1 cellular context compared by ENCODE assay signal in the genomic region with DNA sequence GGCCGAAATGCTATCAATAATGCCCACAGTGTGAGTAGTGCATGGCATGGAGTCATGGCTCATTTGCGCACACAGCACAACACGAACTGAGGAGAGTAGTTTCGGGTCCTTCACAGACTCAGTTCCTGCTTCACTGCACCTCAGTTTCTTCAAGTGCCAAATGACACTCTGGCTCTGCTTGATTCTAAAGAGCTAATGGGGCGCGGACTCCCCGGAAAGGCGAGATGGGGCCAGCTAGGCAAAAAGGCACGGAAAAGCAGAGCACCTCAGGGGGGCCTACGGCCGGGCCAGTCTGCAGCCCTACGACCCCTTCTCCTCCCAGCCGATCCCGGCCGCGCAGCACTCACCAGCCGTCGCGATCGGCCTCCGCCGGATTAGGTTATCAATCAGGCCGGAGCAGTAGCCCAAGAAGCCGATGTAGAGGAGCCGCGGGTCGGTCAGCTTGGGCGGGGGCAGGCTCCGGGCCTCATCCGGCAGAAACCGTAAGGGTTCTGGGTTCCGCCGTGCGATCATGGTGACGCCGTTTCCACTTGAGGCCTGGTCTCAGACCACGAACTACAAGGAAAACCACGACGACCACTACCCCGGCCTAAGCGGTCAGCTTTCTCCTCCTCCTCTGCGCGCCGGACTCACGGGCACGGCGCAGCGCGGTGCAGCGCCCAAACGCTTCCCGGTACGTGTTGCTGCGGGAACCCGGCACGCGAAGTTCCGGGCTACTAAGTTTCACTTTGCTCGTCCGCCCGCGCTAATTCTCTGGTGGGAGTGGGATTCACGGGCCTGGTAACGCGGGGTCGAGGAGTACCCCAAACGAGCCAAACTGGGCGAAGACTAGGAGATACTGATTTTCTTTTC.
TF ChIP-seq lines count a peak whose summit lies in the region.

A gene (minus strand): TSS at position 631 of the 852 bp plus-strand sequence. CDS start 118 bp downstream, at position 513.

TF ChIP-seq in K562, 482 proteins besides CTCF, POLR2A, EP300 and RAD21 (continued from another document and continues in another):
- TF ChIP-seq, protein P1, sequence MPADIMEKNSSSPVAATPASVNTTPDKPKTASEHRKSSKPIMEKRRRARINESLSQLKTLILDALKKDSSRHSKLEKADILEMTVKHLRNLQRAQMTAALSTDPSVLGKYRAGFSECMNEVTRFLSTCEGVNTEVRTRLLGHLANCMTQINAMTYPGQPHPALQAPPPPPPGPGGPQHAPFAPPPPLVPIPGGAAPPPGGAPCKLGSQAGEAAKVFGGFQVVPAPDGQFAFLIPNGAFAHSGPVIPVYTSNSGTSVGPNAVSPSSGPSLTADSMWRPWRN (IDR thresholded peaks at IDR 0.05; ENCODE audit: low read depth) = no peak
- TF ChIP-seq, protein P2, sequence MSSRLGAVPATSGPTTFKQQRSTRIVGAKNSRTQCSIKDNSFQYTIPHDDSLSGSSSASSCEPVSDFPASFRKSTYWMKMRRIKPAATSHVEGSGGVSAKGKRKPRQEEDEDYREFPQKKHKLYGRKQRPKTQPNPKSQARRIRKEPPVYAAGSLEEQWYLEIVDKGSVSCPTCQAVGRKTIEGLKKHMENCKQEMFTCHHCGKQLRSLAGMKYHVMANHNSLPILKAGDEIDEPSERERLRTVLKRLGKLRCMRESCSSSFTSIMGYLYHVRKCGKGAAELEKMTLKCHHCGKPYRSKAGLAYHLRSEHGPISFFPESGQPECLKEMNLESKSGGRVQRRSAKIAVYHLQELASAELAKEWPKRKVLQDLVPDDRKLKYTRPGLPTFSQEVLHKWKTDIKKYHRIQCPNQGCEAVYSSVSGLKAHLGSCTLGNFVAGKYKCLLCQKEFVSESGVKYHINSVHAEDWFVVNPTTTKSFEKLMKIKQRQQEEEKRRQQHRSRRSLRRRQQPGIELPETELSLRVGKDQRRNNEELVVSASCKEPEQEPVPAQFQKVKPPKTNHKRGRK (tag; IDR thresholded peaks at IDR 0.05) = no peak
- TF ChIP-seq, protein P3, sequence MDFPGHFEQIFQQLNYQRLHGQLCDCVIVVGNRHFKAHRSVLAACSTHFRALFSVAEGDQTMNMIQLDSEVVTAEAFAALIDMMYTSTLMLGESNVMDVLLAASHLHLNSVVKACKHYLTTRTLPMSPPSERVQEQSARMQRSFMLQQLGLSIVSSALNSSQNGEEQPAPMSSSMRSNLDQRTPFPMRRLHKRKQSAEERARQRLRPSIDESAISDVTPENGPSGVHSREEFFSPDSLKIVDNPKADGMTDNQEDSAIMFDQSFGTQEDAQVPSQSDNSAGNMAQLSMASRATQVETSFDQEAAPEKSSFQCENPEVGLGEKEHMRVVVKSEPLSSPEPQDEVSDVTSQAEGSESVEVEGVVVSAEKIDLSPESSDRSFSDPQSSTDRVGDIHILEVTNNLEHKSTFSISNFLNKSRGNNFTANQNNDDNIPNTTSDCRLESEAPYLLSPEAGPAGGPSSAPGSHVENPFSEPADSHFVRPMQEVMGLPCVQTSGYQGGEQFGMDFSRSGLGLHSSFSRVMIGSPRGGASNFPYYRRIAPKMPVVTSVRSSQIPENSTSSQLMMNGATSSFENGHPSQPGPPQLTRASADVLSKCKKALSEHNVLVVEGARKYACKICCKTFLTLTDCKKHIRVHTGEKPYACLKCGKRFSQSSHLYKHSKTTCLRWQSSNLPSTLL (IDR thresholded peaks at IDR 0.05) = no peak
- TF ChIP-seq, protein P4, sequence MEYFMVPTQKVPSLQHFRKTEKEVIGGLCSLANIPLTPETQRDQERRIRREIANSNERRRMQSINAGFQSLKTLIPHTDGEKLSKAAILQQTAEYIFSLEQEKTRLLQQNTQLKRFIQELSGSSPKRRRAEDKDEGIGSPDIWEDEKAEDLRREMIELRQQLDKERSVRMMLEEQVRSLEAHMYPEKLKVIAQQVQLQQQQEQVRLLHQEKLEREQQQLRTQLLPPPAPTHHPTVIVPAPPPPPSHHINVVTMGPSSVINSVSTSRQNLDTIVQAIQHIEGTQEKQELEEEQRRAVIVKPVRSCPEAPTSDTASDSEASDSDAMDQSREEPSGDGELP (CRISPR knock-in tag; IDR thresholded peaks at IDR 0.05; ENCODE audit: borderline replicate concordance) = peak; percentile 79
- TF ChIP-seq HNRNPH1 (optimal IDR thresholded peaks at IDR 0.05; ENCODE audit: low read depth, low read length) = no peak
- TF ChIP-seq, protein P5, sequence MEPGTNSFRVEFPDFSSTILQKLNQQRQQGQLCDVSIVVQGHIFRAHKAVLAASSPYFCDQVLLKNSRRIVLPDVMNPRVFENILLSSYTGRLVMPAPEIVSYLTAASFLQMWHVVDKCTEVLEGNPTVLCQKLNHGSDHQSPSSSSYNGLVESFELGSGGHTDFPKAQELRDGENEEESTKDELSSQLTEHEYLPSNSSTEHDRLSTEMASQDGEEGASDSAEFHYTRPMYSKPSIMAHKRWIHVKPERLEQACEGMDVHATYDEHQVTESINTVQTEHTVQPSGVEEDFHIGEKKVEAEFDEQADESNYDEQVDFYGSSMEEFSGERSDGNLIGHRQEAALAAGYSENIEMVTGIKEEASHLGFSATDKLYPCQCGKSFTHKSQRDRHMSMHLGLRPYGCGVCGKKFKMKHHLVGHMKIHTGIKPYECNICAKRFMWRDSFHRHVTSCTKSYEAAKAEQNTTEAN (CRISPR knock-in tag; IDR thresholded peaks at IDR 0.05) = no peak
- TF ChIP-seq ETV5 (CRISPR knock-in tag; IDR thresholded peaks at IDR 0.05; ENCODE audit: low read depth) = peak; percentile 52
- TF ChIP-seq MAFF (IDR thresholded peaks at IDR 0.05; ENCODE audit: low read length) = no peak
- TF ChIP-seq NCOA1 (IDR thresholded peaks at IDR 0.05; ENCODE audit: low read depth) = peak; percentile 97
- TF ChIP-seq, protein P6, sequence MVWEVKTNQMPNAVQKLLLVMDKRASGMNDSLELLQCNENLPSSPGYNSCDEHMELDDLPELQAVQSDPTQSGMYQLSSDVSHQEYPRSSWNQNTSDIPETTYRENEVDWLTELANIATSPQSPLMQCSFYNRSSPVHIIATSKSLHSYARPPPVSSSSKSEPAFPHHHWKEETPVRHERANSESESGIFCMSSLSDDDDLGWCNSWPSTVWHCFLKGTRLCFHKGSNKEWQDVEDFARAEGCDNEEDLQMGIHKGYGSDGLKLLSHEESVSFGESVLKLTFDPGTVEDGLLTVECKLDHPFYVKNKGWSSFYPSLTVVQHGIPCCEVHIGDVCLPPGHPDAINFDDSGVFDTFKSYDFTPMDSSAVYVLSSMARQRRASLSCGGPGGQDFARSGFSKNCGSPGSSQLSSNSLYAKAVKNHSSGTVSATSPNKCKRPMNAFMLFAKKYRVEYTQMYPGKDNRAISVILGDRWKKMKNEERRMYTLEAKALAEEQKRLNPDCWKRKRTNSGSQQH (CRISPR knock-in tag; IDR thresholded peaks at IDR 0.05) = no peak
- peak in 1 of 2 experiments; percentile 54; a peak in 1 of 4 replicates for TF ChIP-seq NONO (IDR thresholded peaks at IDR 0.05; ENCODE audit: low read depth in 2 of 2, low read length in 1 of 2)
- TF ChIP-seq, protein P7, sequence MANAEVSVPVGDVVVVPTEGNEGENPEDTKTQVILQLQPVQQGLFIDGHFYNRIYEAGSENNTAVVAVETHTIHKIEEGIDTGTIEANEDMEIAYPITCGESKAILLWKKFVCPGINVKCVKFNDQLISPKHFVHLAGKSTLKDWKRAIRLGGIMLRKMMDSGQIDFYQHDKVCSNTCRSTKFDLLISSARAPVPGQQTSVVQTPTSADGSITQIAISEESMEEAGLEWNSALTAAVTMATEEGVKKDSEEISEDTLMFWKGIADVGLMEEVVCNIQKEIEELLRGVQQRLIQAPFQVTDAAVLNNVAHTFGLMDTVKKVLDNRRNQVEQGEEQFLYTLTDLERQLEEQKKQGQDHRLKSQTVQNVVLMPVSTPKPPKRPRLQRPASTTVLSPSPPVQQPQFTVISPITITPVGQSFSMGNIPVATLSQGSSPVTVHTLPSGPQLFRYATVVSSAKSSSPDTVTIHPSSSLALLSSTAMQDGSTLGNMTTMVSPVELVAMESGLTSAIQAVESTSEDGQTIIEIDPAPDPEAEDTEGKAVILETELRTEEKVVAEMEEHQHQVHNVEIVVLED (CRISPR knock-in tag; IDR thresholded peaks at IDR 0.05) = peak; percentile 99
- TF ChIP-seq ELF1 (tag; IDR thresholded peaks at IDR 0.05) = peak; percentile 50; the same call in 1 of the 2 replicates
- TF ChIP-seq, protein P8, sequence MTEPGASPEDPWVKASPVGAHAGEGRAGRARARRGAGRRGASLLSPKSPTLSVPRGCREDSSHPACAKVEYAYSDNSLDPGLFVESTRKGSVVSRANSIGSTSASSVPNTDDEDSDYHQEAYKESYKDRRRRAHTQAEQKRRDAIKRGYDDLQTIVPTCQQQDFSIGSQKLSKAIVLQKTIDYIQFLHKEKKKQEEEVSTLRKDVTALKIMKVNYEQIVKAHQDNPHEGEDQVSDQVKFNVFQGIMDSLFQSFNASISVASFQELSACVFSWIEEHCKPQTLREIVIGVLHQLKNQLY (CRISPR knock-in tag; conservative IDR thresholded peaks at IDR 0.05) = no peak
- no peak for TF ChIP-seq RAD51 (IDR thresholded peaks at IDR 0.05; ENCODE audit: borderline replicate concordance, low read depth)
- no peak for TF ChIP-seq ZNF212 (CRISPR knock-in tag; IDR thresholded peaks at IDR 0.05)
- TF ChIP-seq, protein P9, sequence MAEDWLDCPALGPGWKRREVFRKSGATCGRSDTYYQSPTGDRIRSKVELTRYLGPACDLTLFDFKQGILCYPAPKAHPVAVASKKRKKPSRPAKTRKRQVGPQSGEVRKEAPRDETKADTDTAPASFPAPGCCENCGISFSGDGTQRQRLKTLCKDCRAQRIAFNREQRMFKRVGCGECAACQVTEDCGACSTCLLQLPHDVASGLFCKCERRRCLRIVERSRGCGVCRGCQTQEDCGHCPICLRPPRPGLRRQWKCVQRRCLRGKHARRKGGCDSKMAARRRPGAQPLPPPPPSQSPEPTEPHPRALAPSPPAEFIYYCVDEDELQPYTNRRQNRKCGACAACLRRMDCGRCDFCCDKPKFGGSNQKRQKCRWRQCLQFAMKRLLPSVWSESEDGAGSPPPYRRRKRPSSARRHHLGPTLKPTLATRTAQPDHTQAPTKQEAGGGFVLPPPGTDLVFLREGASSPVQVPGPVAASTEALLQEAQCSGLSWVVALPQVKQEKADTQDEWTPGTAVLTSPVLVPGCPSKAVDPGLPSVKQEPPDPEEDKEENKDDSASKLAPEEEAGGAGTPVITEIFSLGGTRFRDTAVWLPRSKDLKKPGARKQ (CRISPR knock-in tag; IDR thresholded peaks at IDR 0.05) = no peak
- TF ChIP-seq NFIC (IDR thresholded peaks at IDR 0.05) = peak; percentile 59
- TF ChIP-seq FOXP1 (CRISPR knock-in tag; IDR thresholded peaks at IDR 0.05) = no peak
- TF ChIP-seq, protein P10, sequence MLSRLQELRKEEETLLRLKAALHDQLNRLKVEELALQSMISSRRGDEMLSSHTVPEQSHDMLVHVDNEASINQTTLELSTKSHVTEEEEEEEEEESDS (CRISPR knock-in tag; IDR thresholded peaks at IDR 0.05) = no peak
- TF ChIP-seq, protein P11, sequence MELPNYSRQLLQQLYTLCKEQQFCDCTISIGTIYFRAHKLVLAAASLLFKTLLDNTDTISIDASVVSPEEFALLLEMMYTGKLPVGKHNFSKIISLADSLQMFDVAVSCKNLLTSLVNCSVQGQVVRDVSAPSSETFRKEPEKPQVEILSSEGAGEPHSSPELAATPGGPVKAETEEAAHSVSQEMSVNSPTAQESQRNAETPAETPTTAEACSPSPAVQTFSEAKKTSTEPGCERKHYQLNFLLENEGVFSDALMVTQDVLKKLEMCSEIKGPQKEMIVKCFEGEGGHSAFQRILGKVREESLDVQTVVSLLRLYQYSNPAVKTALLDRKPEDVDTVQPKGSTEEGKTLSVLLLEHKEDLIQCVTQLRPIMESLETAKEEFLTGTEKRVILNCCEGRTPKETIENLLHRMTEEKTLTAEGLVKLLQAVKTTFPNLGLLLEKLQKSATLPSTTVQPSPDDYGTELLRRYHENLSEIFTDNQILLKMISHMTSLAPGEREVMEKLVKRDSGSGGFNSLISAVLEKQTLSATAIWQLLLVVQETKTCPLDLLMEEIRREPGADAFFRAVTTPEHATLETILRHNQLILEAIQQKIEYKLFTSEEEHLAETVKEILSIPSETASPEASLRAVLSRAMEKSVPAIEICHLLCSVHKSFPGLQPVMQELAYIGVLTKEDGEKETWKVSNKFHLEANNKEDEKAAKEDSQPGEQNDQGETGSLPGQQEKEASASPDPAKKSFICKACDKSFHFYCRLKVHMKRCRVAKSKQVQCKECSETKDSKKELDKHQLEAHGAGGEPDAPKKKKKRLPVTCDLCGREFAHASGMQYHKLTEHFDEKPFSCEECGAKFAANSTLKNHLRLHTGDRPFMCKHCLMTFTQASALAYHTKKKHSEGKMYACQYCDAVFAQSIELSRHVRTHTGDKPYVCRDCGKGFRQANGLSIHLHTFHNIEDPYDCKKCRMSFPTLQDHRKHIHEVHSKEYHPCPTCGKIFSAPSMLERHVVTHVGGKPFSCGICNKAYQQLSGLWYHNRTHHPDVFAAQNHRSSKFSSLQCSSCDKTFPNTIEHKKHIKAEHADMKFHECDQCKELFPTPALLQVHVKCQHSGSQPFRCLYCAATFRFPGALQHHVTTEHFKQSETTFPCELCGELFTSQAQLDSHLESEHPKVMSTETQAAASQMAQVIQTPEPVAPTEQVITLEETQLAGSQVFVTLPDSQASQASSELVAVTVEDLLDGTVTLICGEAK (IDR thresholded peaks at IDR 0.05) = peak; percentile 92
- TF ChIP-seq, protein P11 (CRISPR knock-in tag; IDR thresholded peaks at IDR 0.05) = no peak
- no peak for TF ChIP-seq ZSCAN32 (CRISPR knock-in tag; IDR thresholded peaks at IDR 0.05)
